Comparison of ENCODE assay signal across 18 cellular contexts in genomic region chr7:1965579-1966294, GRCh38.
A peak's percentile ranks its signal among the peaks of the same experiment; 100 is the strongest.
DNase-seq lines count a peak whose midpoint lies in the region; ATAC-seq and TF ChIP-seq lines count a peak whose summit lies in the region.
"Had no signal": no experiment of that assay in that cellular context is flagged by ENCODE, and none has a peak within 500 bp of the region (broad histone marks: within the 10 kb centered on the region; RNA-seq: fewer than 3 reads in every experiment).

No MANE protein-coding gene starts in this region.

- H3K9me3 ChIP-seq in right atrium auricular region (no peaks in the 10 kb centered on the region), left ventricle myocardium inferior (replicated peaks) (no peaks in the 10 kb centered on the region), upper lobe of right lung (no peaks in the 10 kb centered on the region)

- H3K27ac ChIP-seq in right atrium auricular region (no peak overlapping the region), left ventricle myocardium inferior (replicated peaks) (peak overlapping the region; percentile 60), upper lobe of right lung (no peak overlapping the region)
- H3K27ac ChIP-seq: BLaER1 treated with 17β-estradiol and CSF1 and Interleukin-3, amounts not matched to agents 10 nM and 100 nM; PC-9 had no signal

- H3K36me3 Mint-ChIP-seq in naive B cell: peaks cover 22 to 33% of the 10 kb centered on the region in 2 donors

- H3K27me3 Mint-ChIP-seq in naive B cell: no peaks in the 10 kb centered on the region

- DNase-seq in Right ventricle myocardium inferior (ENCODE audit: missing footprints): peak; percentile 82
- no peak for DNase-seq in right atrium auricular region (ENCODE audit: low spot score)
- peak; percentile 81 for DNase-seq in left ventricle myocardium inferior
- no peak for DNase-seq in naive B cell
- DNase-seq in upper lobe of right lung: peak; percentile 36
- no peak for DNase-seq in stimulated activated naive CD4-positive, alpha-beta T cell treated with Interleukin-2 at 50 U/mL for 16 hours (lab: John Stamatoyannopoulos, UW)
- no peak for DNase-seq in cortex of kidney (lab: John Stamatoyannopoulos, UW)
- no peak for DNase-seq in NCI-H2227 (lab: John Stamatoyannopoulos, UW; ENCODE audit: unreplicated experiment)
- DNase-seq: 8988T, COR-L47, DMS153, EL, NCI-H1092, NCI-H1694, NCI-H446, PC-9 had no signal

- H3K4me1 ChIP-seq in right atrium auricular region (no peaks in the 10 kb centered on the region), left ventricle myocardium inferior (peaks cover 9% of the 10 kb centered on the region), upper lobe of right lung (no peaks in the 10 kb centered on the region)

- peak overlapping the region in 4 of 6 donors; percentile 12 to 82 (median 66) for H3K27ac Mint-ChIP-seq in naive B cell

- H3K27me3 ChIP-seq in right atrium auricular region (no peaks in the 10 kb centered on the region), left ventricle myocardium inferior (ENCODE audit: low read depth) (no peaks in the 10 kb centered on the region), upper lobe of right lung (no peaks in the 10 kb centered on the region)

- intact Hi-C loops in Right ventricle myocardium inferior (cut with DNase I): loop anchor here (1.0 to 5.0 kb wide), 2 partner anchors 42 to 86 kb away; no protein-coding TSS in a partner anchor
- intact Hi-C loops in left ventricle myocardium inferior (cut with micrococcal nuclease): no loop called here
- intact Hi-C loops in upper lobe of right lung (cut with DNase I): no loop called here

- TF ChIP-seq CTCF in right atrium auricular region (IDR thresholded peaks at IDR 0.05) (no peak), left ventricle myocardium inferior (IDR thresholded peaks at IDR 0.05; ENCODE audit: borderline replicate concordance) (no peak), upper lobe of right lung (IDR thresholded peaks at IDR 0.05) (no peak)

- H3K4me3 ChIP-seq in right atrium auricular region (no peak overlapping the region), left ventricle myocardium inferior (no peak overlapping the region), upper lobe of right lung (no peak overlapping the region)
- H3K4me3 ChIP-seq: BLaER1 treated with 17β-estradiol and CSF1 and Interleukin-3, amounts not matched to agents 10 nM and 100 nM; K562; PC-9 had no signal

- H3K36me3 ChIP-seq in right atrium auricular region (no peaks in the 10 kb centered on the region), left ventricle myocardium inferior (peaks cover 5% of the 10 kb centered on the region), upper lobe of right lung (no peaks in the 10 kb centered on the region)

- peak; percentile 92 for ATAC-seq in Right ventricle myocardium inferior
- ATAC-seq in naive B cell (ENCODE audit: low read depth in 2 of 2): no peak
- ATAC-seq in upper lobe of right lung: peak; percentile 29
- ATAC-seq: K562 had no signal

- peaks cover 0 to 17% (median 10%) of the 10 kb centered on the region in 7 donors for H3K9me3 Mint-ChIP-seq in naive B cell

- peak overlapping the region in 1 of 8 donors; percentile 30 for H3K4me3 Mint-ChIP-seq in naive B cell

- H3K4me1 Mint-ChIP-seq in naive B cell: peaks cover 24 to 37% (median 28%) of the 10 kb centered on the region in 3 donors

Comparison
In these comparisons a context has a peak if more than half of its experiments do, and no peak if none do; other contexts are left out.
1. DNase-seq: peak in Right ventricle myocardium inferior (single experiment), left ventricle myocardium inferior (single experiment) and upper lobe of right lung (single experiment); none in right atrium auricular region (single experiment), naive B cell (single experiment), stimulated activated naive CD4-positive, alpha-beta T cell treated with Interleukin-2 at 50 U/mL for 16 hours (single experiment), cortex of kidney (single experiment) and NCI-H2227 (single experiment).
2. ATAC-seq: peak in Right ventricle myocardium inferior (single experiment) and upper lobe of right lung (single experiment); none in naive B cell (0 of 2).